In genomic region chr22:38734203-38735100, GRCh38 we compare ENCODE assay signal across 9 cellular contexts. TPM values are rescaled to one million over a fixed set of nuclear protein-coding genes. Genes with fewer than 3 reads are reported as not detected.
DNase-seq lines count a peak whose midpoint lies in the region; ATAC-seq, FAIRE-seq and TF ChIP-seq lines count a peak whose summit lies in the region.
"Had no signal": no experiment of that assay in that cellular context is flagged by ENCODE, and none has a peak within 500 bp of the region (broad histone marks: within the 10 kb centered on the region; RNA-seq: fewer than 3 reads in every experiment).

No MANE protein-coding gene starts in this region.

- H3K9me3 Mint-ChIP-seq in endodermal cell (no peaks in the 10 kb centered on the region), endothelial cell (ENCODE audit: unreplicated experiment) (no peaks in the 10 kb centered on the region)

- H3K4ac ChIP-seq in neuronal stem cell (ENCODE audit: low read length) = no peak overlapping the region

- no peak overlapping the region for H2BK12ac ChIP-seq in neuronal stem cell (ENCODE audit: low read length)

- H2BK5ac ChIP-seq in neuronal stem cell (ENCODE audit: low read length) = peak overlapping the region; percentile 4

- H3K4me3 Mint-ChIP-seq in endodermal cell (no peak overlapping the region), endothelial cell (ENCODE audit: unreplicated experiment) (no peak overlapping the region)

- no peak overlapping the region for H3K14ac ChIP-seq in neuronal stem cell (ENCODE audit: low read length)

- H3K27ac Mint-ChIP-seq in endodermal cell (no peak overlapping the region), endothelial cell (ENCODE audit: unreplicated experiment) (no peak overlapping the region)

- H2BK120ac ChIP-seq in neuronal stem cell (ENCODE audit: low read depth, low read length) = no peak overlapping the region

- POLR2A ChIA-PET in RWPE1 (lab: Yijun Ruan, JAX; ENCODE audit: low non-redundant PET) = no interaction called here

- H3K4me2 ChIP-seq in BLaER1 (peak overlapping the region; percentile 73), neuronal stem cell (ENCODE audit: insufficient read depth, low read length, poor library complexity, severe bottlenecking) (no peak overlapping the region)

- no peak overlapping the region for H4K8ac ChIP-seq in neuronal stem cell (ENCODE audit: low read depth, low read length)

- H3K18ac ChIP-seq in neuronal stem cell (ENCODE audit: low read length) = no peak overlapping the region

- TF ChIP-seq CTCF in RWPE1 (conservative IDR thresholded peaks at IDR 0.05; ENCODE audit: low read depth) (no peak), endodermal cell (conservative IDR thresholded peaks at IDR 0.05) (no peak), endothelial cell (IDR thresholded peaks at IDR 0.05; ENCODE audit: unreplicated experiment) (no peak)

- H3K36me3 ChIP-seq in BLaER1 = peaks cover 100% of the 10 kb centered on the region
- H3K36me3 ChIP-seq in endodermal cell (ENCODE audit: control insufficient read depth, insufficient read depth, low read length) = peaks cover 82% of the 10 kb centered on the region
- H3K36me3 ChIP-seq in neuronal stem cell (replicated peaks in 1 of 2; ENCODE audit: control insufficient read depth in 2 of 2, insufficient read depth in 2 of 2, low read length in 2 of 2) = peaks cover 63 to 100% of the 10 kb centered on the region in 2 donors

- ATAC-seq in GM21447 (IDR thresholded peaks at IDR 0.05; ENCODE audit: unreplicated experiment) = no peak

- no peak overlapping the region for H4K91ac ChIP-seq in neuronal stem cell (ENCODE audit: low read depth, low read length, poor library complexity)

- H3K27ac ChIP-seq in BLaER1 (peak overlapping the region; percentile 47), RWPE1 (peak overlapping the region; percentile 73), endodermal cell (ENCODE audit: low read depth, low read length) (peak overlapping the region; percentile 36), neuronal stem cell (replicated peaks; ENCODE audit: low read length) (no peak overlapping the region)

- H3K79me1 ChIP-seq in neuronal stem cell (ENCODE audit: low read depth, low read length) = no peaks in the 10 kb centered on the region

- no peak overlapping the region for H2AK5ac ChIP-seq in neuronal stem cell (ENCODE audit: low read depth, low read length)

- CTCF ChIA-PET in RWPE1 (lab: Yijun Ruan, JAX) = interaction anchor here (0.6 to 1.1 kb wide), 4 partner anchors 11 to 83 kb away, joined by 3 to 4 read pairs (median 3); no protein-coding TSS in a partner anchor

- no peak overlapping the region for H3K23ac ChIP-seq in neuronal stem cell (ENCODE audit: low read depth, low read length, poor library complexity)

- H3K4me1 Mint-ChIP-seq in endodermal cell = no peaks in the 10 kb centered on the region
- H3K4me1 Mint-ChIP-seq in endothelial cell (ENCODE audit: unreplicated experiment) = peaks cover 17% of the 10 kb centered on the region

- no peak overlapping the region for H3K4me3 ChIP-seq in BLaER1
- H3K4me3 ChIP-seq in endodermal cell (ENCODE audit: low read length) = no peak overlapping the region
- no peak overlapping the region for H3K4me3 ChIP-seq in neuronal stem cell (ENCODE audit: low read length in 2 of 2)

- H3K36me3 Mint-ChIP-seq in endodermal cell (ENCODE audit: low read depth) (peaks cover 37% of the 10 kb centered on the region), endothelial cell (ENCODE audit: low read depth, unreplicated experiment) (peaks cover 43% of the 10 kb centered on the region)

- peaks cover 100% of the 10 kb centered on the region for H4K20me1 ChIP-seq in BLaER1

- 90% methylated on average over 13 to 17 of the region's 17 CpGs for WGBS in endodermal cell (ENCODE audit: insufficient coverage in 1 of 2, insufficient read length in 1 of 2), 2 experiments
- WGBS in neuronal stem cell (ENCODE audit: extremely low coverage in 2 of 2, insufficient read length in 2 of 2, insufficient replicate concordance in 1 of 2), 2 donors = no CpG with 5 or more reads among the region's 17 CpGs

- no peak for FAIRE-seq in frontal cortex (lab: Jason Lieb, UNC)

- H3K27me3 ChIP-seq in BLaER1 = no peaks in the 10 kb centered on the region
- H3K27me3 ChIP-seq in endodermal cell (ENCODE audit: control insufficient read depth, insufficient read depth, low read length, poor library complexity, severe bottlenecking) = no peaks in the 10 kb centered on the region
- no peaks in the 10 kb centered on the region for H3K27me3 ChIP-seq in neuronal stem cell (ENCODE audit: control insufficient read depth in 3 of 3, insufficient read depth in 3 of 3, low read depth in 1 of 3, low read length in 3 of 3)

- no peak overlapping the region for H2BK15ac ChIP-seq in neuronal stem cell (ENCODE audit: low read length)

- H3K9ac ChIP-seq in BLaER1 (peak overlapping the region; percentile 7; the same call in 1 of the 2 replicates), endodermal cell (ENCODE audit: extremely low read depth, low read length, poor library complexity, severe bottlenecking) (no peak overlapping the region), neuronal stem cell (ENCODE audit: low read depth, low read length, poor library complexity) (no peak overlapping the region)

- H2AFZ ChIP-seq in neuronal stem cell (ENCODE audit: low read length) = no peak overlapping the region

- H3K27me3 Mint-ChIP-seq in endodermal cell (ENCODE audit: insufficient read depth) = no peaks in the 10 kb centered on the region
- H3K27me3 Mint-ChIP-seq in endothelial cell (ENCODE audit: unreplicated experiment) = peaks cover 7% of the 10 kb centered on the region

- DNase-seq in RWPE1 (ENCODE audit: low spot score) = no peak
- DNase-seq in endodermal cell = no peak
- DNase-seq in neuronal stem cell (ENCODE audit: low spot score) = no peak
- no peak for DNase-seq in SHP77 (lab: John Stamatoyannopoulos, UW)
- DNase-seq in endothelial cell (ENCODE audit: low spot score) = no peak
- no peak for DNase-seq in frontal cortex (ENCODE audit: low spot score in 2 of 2)
- DNase-seq: KG1 had no signal

- H3K9me3 ChIP-seq in BLaER1 (no peaks in the 10 kb centered on the region), endodermal cell (ENCODE audit: control insufficient read depth, low read length) (no peaks in the 10 kb centered on the region), neuronal stem cell (replicated peaks in 1 of 2; ENCODE audit: control insufficient read depth in 2 of 2, insufficient read depth in 1 of 2, low read depth in 1 of 2, low read length in 2 of 2) (no peaks in the 10 kb centered on the region)

- H3K4me1 ChIP-seq in BLaER1 = peaks cover 89% of the 10 kb centered on the region
- no peaks in the 10 kb centered on the region for H3K4me1 ChIP-seq in endodermal cell (ENCODE audit: control insufficient read depth, insufficient read depth, low read length)
- no peaks in the 10 kb centered on the region for H3K4me1 ChIP-seq in neuronal stem cell (ENCODE audit: control insufficient read depth in 2 of 2, insufficient read depth in 1 of 2, low read depth in 1 of 2, low read length in 2 of 2)

RNA-seq across cellular contexts. Expression of gene SUN2, which starts 21.3 kb away (rescaled TPM):
- total RNA-seq in endodermal cell (10 to 100 TPM; 23.0 to 32.4 TPM), endothelial cell (ENCODE audit: unreplicated experiment) (74.4 TPM), frontal cortex (78.7 TPM)
- polyA plus RNA-seq in endodermal cell (2013, experiment 1 of 2) = 66.3 TPM
- 71.5 TPM for polyA plus RNA-seq in endodermal cell (2013, experiment 2 of 2)
- polyA plus RNA-seq in neuronal stem cell (2013, experiment 1 of 2) = 19.4 TPM
- 19.4 TPM for polyA plus RNA-seq in neuronal stem cell (2013, experiment 2 of 2)

RNA-seq across cellular contexts. Expression of gene GTPBP1, which starts 28.7 kb away (rescaled TPM):
- total RNA-seq in endodermal cell = 10 to 100 TPM; 79.0 to 86.1 TPM
- polyA plus RNA-seq in endodermal cell (2013, experiment 1 of 2) = 50.9 TPM
- polyA plus RNA-seq in endodermal cell (2013, experiment 2 of 2) = 49.5 TPM
- 47.8 TPM for polyA plus RNA-seq in neuronal stem cell (2013, experiment 1 of 2)
- polyA plus RNA-seq in neuronal stem cell (2013, experiment 2 of 2) = 48.3 TPM
- total RNA-seq in endothelial cell (ENCODE audit: unreplicated experiment) = 44.5 TPM
- total RNA-seq in frontal cortex = 34.6 TPM

RNA-seq across cellular contexts. Expression of gene JOSD1, which starts 33.7 kb away (rescaled TPM):
- total RNA-seq in endodermal cell (10 to 100 TPM; 21.2 to 26.7 TPM), endothelial cell (ENCODE audit: unreplicated experiment) (49.6 TPM), frontal cortex (54.6 TPM)
- polyA plus RNA-seq in endodermal cell (2013, experiment 1 of 2) = 35.3 TPM
- polyA plus RNA-seq in endodermal cell (2013, experiment 2 of 2) = 33.0 TPM
- 22.9 TPM for polyA plus RNA-seq in neuronal stem cell (2013, experiment 1 of 2)
- 21.5 TPM for polyA plus RNA-seq in neuronal stem cell (2013, experiment 2 of 2)

RNA-seq across cellular contexts. Expression of gene TOMM22, which starts 52.7 kb away (rescaled TPM):
- 100 to 1,000 TPM; 114 to 119 TPM for total RNA-seq in endodermal cell
- polyA plus RNA-seq in endodermal cell (2013, experiment 1 of 2) = 88.4 TPM
- polyA plus RNA-seq in endodermal cell (2013, experiment 2 of 2) = 72.7 TPM
- 62.5 TPM for polyA plus RNA-seq in neuronal stem cell (2013, experiment 1 of 2)
- 63.9 TPM for polyA plus RNA-seq in neuronal stem cell (2013, experiment 2 of 2)
- 108 TPM for total RNA-seq in endothelial cell (ENCODE audit: unreplicated experiment)
- total RNA-seq in frontal cortex = 66.4 TPM

RNA-seq across cellular contexts. Expression of gene DNAL4, which starts 59.5 kb away (rescaled TPM):
- total RNA-seq in endodermal cell = 10 to 100 TPM; 24.8 to 29.8 TPM
- polyA plus RNA-seq in endodermal cell (2013, experiment 1 of 2) = 28.5 TPM
- 25.9 TPM for polyA plus RNA-seq in endodermal cell (2013, experiment 2 of 2)
- 23.4 TPM for polyA plus RNA-seq in neuronal stem cell (2013, experiment 1 of 2)
- polyA plus RNA-seq in neuronal stem cell (2013, experiment 2 of 2) = 22.3 TPM
- total RNA-seq in endothelial cell (ENCODE audit: unreplicated experiment) = 20.2 TPM
- total RNA-seq in frontal cortex = 16.7 TPM
